17 cellular contexts compared by ENCODE assay signal in the genomic region with DNA sequence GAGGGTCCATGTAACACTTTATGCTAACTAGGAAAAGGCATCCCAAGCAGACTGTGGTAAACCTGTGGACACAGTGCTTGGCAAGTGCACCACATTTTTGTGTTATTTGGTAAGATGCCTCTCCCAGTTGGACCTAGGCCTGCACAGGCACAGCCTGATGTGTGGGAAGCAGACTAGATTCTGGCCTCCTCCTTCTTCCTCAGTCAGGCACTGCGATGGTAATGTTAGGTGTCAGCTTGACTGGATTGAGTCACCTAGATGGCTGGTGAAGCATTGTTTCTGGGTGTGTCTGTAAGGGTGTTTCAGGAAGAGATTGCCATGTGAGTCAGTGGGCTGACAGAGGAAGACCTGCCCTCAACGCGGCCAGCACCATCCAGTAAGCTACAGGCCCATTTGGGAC. TPM values are rescaled to one million over a fixed set of nuclear protein-coding genes. Genes with fewer than 3 reads are reported as not detected.
A peak's percentile ranks its signal among the peaks of the same experiment; 100 is the strongest.
DNase-seq lines count a peak whose midpoint lies in the region; ATAC-seq, FAIRE-seq and TF ChIP-seq lines count a peak whose summit lies in the region.
"Had no signal": no experiment of that assay in that cellular context is flagged by ENCODE, and none has a peak within 500 bp of the region (broad histone marks: within the 10 kb centered on the region; RNA-seq: fewer than 3 reads in every experiment).

No MANE protein-coding gene starts in this region.

- H3K27me3 Mint-ChIP-seq in GM23338 (ENCODE audit: insufficient read depth, low read depth, poor library complexity) = no peaks in the 10 kb centered on the region
- H3K27me3 Mint-ChIP-seq: activated naive CD8-positive, alpha-beta T cell treated with anti-CD3 and anti-CD28 coated beads for 36 hours had no signal

- ATAC-seq in IMR-90 (ENCODE audit: low read depth) (no peak), HG03469 (IDR thresholded peaks at IDR 0.05; ENCODE audit: unreplicated experiment) (no peak), GM23338 (no peak)
- ATAC-seq: naive thymus-derived CD4-positive, alpha-beta T cell; T-cell had no signal

- H3K36me3 ChIP-seq in IMR-90 (ENCODE audit: control insufficient read depth, insufficient read depth, low read length) (no peaks in the 10 kb centered on the region), GM23338 (ENCODE audit: insufficient read depth) (no peaks in the 10 kb centered on the region)

- in situ Hi-C loops in IMR-90 (cut with MboI; ENCODE audit: low sequenced_read_pairs) = no loop called here

- no peaks in the 10 kb centered on the region for H3K79me2 ChIP-seq in GM23338 (replicated peaks; ENCODE audit: insufficient read depth)

- no peak for TF ChIP-seq CTCF in IMR-90 (conservative IDR thresholded peaks at IDR 0.05; ENCODE audit: low read depth, low read length)
- no peak for TF ChIP-seq CTCF in cardiac fibroblast (IDR thresholded peaks at IDR 0.05; ENCODE audit: low read depth, low read length)
- TF ChIP-seq CTCF in GM23338 (conservative IDR thresholded peaks at IDR 0.05; ENCODE audit: low read depth in 2 of 2) = no peak

- dilution Hi-C loops in IMR-90 (cut with HindIII; ENCODE audit: low sequenced_read_pairs, unreplicated experiment) = no loop called here

- no peak overlapping the region for H3K4me2 ChIP-seq in IMR-90 (ENCODE audit: low read depth, low read length)
- no peak overlapping the region for H3K4me2 ChIP-seq in GM23338

- no TSS peak for BruUV-seq in IMR-90 (replicated peaks; lab: Mats Ljungman, UMichigan)

- no peak overlapping the region; the same call in 1 of the 2 replicates for H3K14ac ChIP-seq in IMR-90 (replicated peaks; ENCODE audit: low read depth, low read length)

- no peak overlapping the region for H2AK5ac ChIP-seq in IMR-90 (ENCODE audit: low read depth, low read length)

- no peaks in the 10 kb centered on the region; the same call in 2 of the 3 replicates for H3K4me1 Mint-ChIP-seq in GM23338
- H3K4me1 Mint-ChIP-seq: activated naive CD8-positive, alpha-beta T cell treated with anti-CD3 and anti-CD28 coated beads for 36 hours; naive thymus-derived CD4-positive, alpha-beta T cell; T-cell had no signal

- 0 out of 2 replicates have a peak, but pooled peaks cover 2% of the 10 kb centered on the region for H3K9me3 ChIP-seq in IMR-90 (ENCODE audit: control insufficient read depth, insufficient read depth, low read length)

- FAIRE-seq in urothelium cell line (lab: Jason Lieb, UNC) = no peak
- FAIRE-seq: H54 had no signal

- no peaks in the 10 kb centered on the region for H3K9me1 ChIP-seq in IMR-90 (ENCODE audit: insufficient read depth, low read length)

- no peaks in the 10 kb centered on the region; the same call in 1 of the 2 replicates for H3K9me2 ChIP-seq in GM23338 (ENCODE audit: insufficient read depth)

- no peaks in the 10 kb centered on the region; the same call in 1 of the 2 replicates for H3K27me3 ChIP-seq in IMR-90 (ENCODE audit: control insufficient read depth, insufficient read depth, low read length)
- no peaks in the 10 kb centered on the region for H3K27me3 ChIP-seq in GM23338 (ENCODE audit: insufficient read depth)

- no peak overlapping the region for H3K18ac ChIP-seq in IMR-90 (ENCODE audit: low read depth, low read length)

- H4K91ac ChIP-seq in IMR-90 (ENCODE audit: insufficient read depth, low read depth, low read length) = no peak overlapping the region

- no CpG with 5 or more reads among the region's 3 CpGs for WGBS in IMR-90 (ENCODE audit: extremely low coverage in 2 of 2, insufficient read length in 1 of 2), 2 experiments

- DNase-seq in IMR-90 (peak; percentile 46), cardiac fibroblast (ENCODE audit: low read depth in 2 of 2) (peak; percentile 63 to 87), iris pigment epithelial cell (ENCODE audit: low read depth) (peak; percentile 41), urothelium cell line (ENCODE audit: low spot score) (peak; percentile 73), GM23338 (ENCODE audit: low spot score) (no peak)
- no peak for DNase-seq in stimulated activated CD4-positive, alpha-beta T cell treated with anti-CD3 and anti-CD28 coated beads, Interleukin-1b, Interleukin-23, amount 100 ng/mL, for 48 hours
- DNase-seq: activated CD4-positive, CD25-positive, alpha-beta regulatory T cell treated with anti-CD3 and anti-CD28 coated beads, Interleukin-2, amount 50 U/mL, for 72 hours; activated naive CD8-positive, alpha-beta T cell treated with anti-CD3 and anti-CD28 coated beads for 36 hours; CD4-positive, alpha-beta T cell; MV-4-11; naive thymus-derived CD4-positive, alpha-beta T cell; NCI-H2171 treated with DMSO at 0.1 percent for 48 hours; stimulated activated CD4-positive, alpha-beta T cell treated with anti-CD3 and anti-CD28 coated beads, Interleukin-4, amount 100 ng/mL, for 4 hours; stimulated activated naive CD4-positive, alpha-beta T cell; T-cell had no signal

- H3K36me3 Mint-ChIP-seq in GM23338 (ENCODE audit: low read depth) = no peaks in the 10 kb centered on the region; the same call in 2 of the 3 replicates
- H3K36me3 Mint-ChIP-seq: activated naive CD8-positive, alpha-beta T cell treated with anti-CD3 and anti-CD28 coated beads for 36 hours; T-cell had no signal

- peaks cover 3% of the 10 kb centered on the region; the same call in 1 of the 2 replicates for H3K4me1 ChIP-seq in IMR-90 (ENCODE audit: control insufficient read depth, insufficient read depth, low read length)
- no peaks in the 10 kb centered on the region for H3K4me1 ChIP-seq in GM23338 (ENCODE audit: insufficient read depth)

- CTCF ChIA-PET in IMR-90 (lab: Yijun Ruan, JAX) = no interaction called here

- no peak overlapping the region for H2AK9ac ChIP-seq in IMR-90 (replicated peaks; ENCODE audit: low read depth, low read length, poor library complexity)

- no peak overlapping the region for H2BK20ac ChIP-seq in IMR-90 (ENCODE audit: low read depth, low read length)

- TF ChIP-seq POLR2A in IMR-90 (IDR thresholded peaks at IDR 0.05; ENCODE audit: low read depth, low read length) = no peak

- no peak overlapping the region for H2BK15ac ChIP-seq in IMR-90 (ENCODE audit: low read depth, low read length)

- POLR2A ChIA-PET in IMR-90 (lab: Charles Lee; ENCODE audit: unreplicated experiment) = no interaction called here

- H3K4me3 ChIP-seq in IMR-90 (ENCODE audit: insufficient read depth, low read depth, low read length) (no peak overlapping the region), cardiac fibroblast (replicated peaks in 1 of 2; ENCODE audit: low read depth in 2 of 2, low read length in 2 of 2) (no peak overlapping the region), GM23338 (no peak overlapping the region)

- H3K27ac Mint-ChIP-seq in GM23338 = no peak overlapping the region
- H3K27ac Mint-ChIP-seq: activated naive CD8-positive, alpha-beta T cell treated with anti-CD3 and anti-CD28 coated beads for 36 hours; CD4-positive, alpha-beta T cell; naive thymus-derived CD4-positive, alpha-beta T cell; T-cell had no signal

- H3K27ac ChIP-seq in IMR-90 (ENCODE audit: insufficient read depth, low read length) = no peak overlapping the region
- no peak overlapping the region for H3K27ac ChIP-seq in GM23338 (ENCODE audit: low read depth)

- no peak overlapping the region for H3K56ac ChIP-seq in IMR-90 (ENCODE audit: extremely low read depth, insufficient read depth, low read length)

- H4K8ac ChIP-seq in IMR-90 (ENCODE audit: low read depth in 2 of 2, low read length in 2 of 2) = no peak overlapping the region

- no peaks in the 10 kb centered on the region for H4K20me1 ChIP-seq in IMR-90 (ENCODE audit: insufficient read depth, low read length)
- no peaks in the 10 kb centered on the region for H4K20me1 ChIP-seq in GM23338 (replicated peaks; ENCODE audit: insufficient read depth)

- no peaks in the 10 kb centered on the region for H3K79me1 ChIP-seq in IMR-90 (ENCODE audit: low read depth in 1 of 2, low read length in 2 of 2)

- no peaks in the 10 kb centered on the region for H3K9me3 Mint-ChIP-seq in GM23338
- H3K9me3 Mint-ChIP-seq: activated naive CD8-positive, alpha-beta T cell treated with anti-CD3 and anti-CD28 coated beads for 36 hours; CD4-positive, alpha-beta T cell had no signal

- intact Hi-C loops in IMR-90 (cut with micrococcal nuclease) = loop anchor here (10.0 kb wide), 1 partner anchor 1014 kb away; no protein-coding TSS in a partner anchor

- no peak overlapping the region for H3K9ac ChIP-seq in IMR-90 (ENCODE audit: low read depth, low read length)

- no peak overlapping the region for H3K4me3 Mint-ChIP-seq in GM23338
- H3K4me3 Mint-ChIP-seq: activated naive CD8-positive, alpha-beta T cell treated with anti-CD3 and anti-CD28 coated beads for 36 hours; CD4-positive, alpha-beta T cell; naive thymus-derived CD4-positive, alpha-beta T cell; T-cell had no signal

- TF ChIP-seq RAD21 in IMR-90 (IDR thresholded peaks at IDR 0.05; ENCODE audit: low read length) = no peak

- no peak overlapping the region for H2BK120ac ChIP-seq in IMR-90 (ENCODE audit: low read depth, low read length)

- no peak overlapping the region for H3K4ac ChIP-seq in IMR-90 (ENCODE audit: low read depth, low read length)

- H2BK5ac ChIP-seq in IMR-90 (ENCODE audit: low read depth, low read length, poor library complexity, severe bottlenecking) = no peak overlapping the region

- no peaks in the 10 kb centered on the region for H3F3A ChIP-seq in GM23338 (replicated peaks; ENCODE audit: low read depth)

- no peak overlapping the region for H2AFZ ChIP-seq in IMR-90 (replicated peaks; ENCODE audit: low read length, poor library complexity)
- no peak overlapping the region for H2AFZ ChIP-seq in GM23338

- H3K23ac ChIP-seq in IMR-90 (ENCODE audit: low read depth, low read length) = no peak overlapping the region

- no peak overlapping the region for H4K5ac ChIP-seq in IMR-90 (ENCODE audit: low read depth, low read length)

TF ChIP-seq in IMR-90, 13 proteins besides CTCF, POLR2A, EP300 and RAD21 (continues in another document):
- TF ChIP-seq MAZ (IDR thresholded peaks at IDR 0.05; ENCODE audit: borderline replicate concordance, low read depth, low read length) = no peak
- no peak for TF ChIP-seq MXI1 (IDR thresholded peaks at IDR 0.05; ENCODE audit: borderline replicate concordance, low read depth, low read length)
- no peak for TF ChIP-seq MAFK (IDR thresholded peaks at IDR 0.05; ENCODE audit: low read depth, low read length)

TF ChIP-seq in GM23338, 12 proteins besides CTCF, POLR2A, EP300 and RAD21 (continues in another document):
- TF ChIP-seq POLR2AphosphoS5 (IDR thresholded peaks at IDR 0.05; ENCODE audit: low read depth) (no peak), STAT1 (IDR thresholded peaks at IDR 0.05; ENCODE audit: unreplicated experiment) (no peak)

RNA-seq across cellular contexts. Expression of a gene that starts 25.3 kb away (rescaled TPM):
- total RNA-seq in IMR-90 (2012; rRNA removed) = 7.8 and 9.5 TPM in 2 replicates
- 33.9 and 45.1 TPM in 2 replicates for polyA plus RNA-seq in IMR-90 (2012; rRNA removed)
- polyA plus RNA-seq in IMR-90 (2012; cell fraction: cytosol; rRNA removed) = 15.1 and 28.6 TPM in 2 replicates
- 27.1 and 30.8 TPM in 2 replicates for polyA plus RNA-seq in IMR-90 (2012; cell fraction: nucleus; rRNA removed; ENCODE audit: low replicate concordance)
- total RNA-seq in GM23338 (2014; rRNA removed; shearing (Covaris generic)) = 0.17 TPM in 1 of 2 replicates, not detected in the other
- polyA plus RNA-seq in GM23338 (2016; fragmentation: Nextera tagmentation; extraction: Ambion mirVana) = not detected in 2 replicates
- total RNA-seq: activated naive CD8-positive, alpha-beta T cell treated with anti-CD3 and anti-CD28 coated beads for 36 hours; CD4-positive, alpha-beta T cell; naive thymus-derived CD4-positive, alpha-beta T cell; T-cell had no signal
- polyA plus RNA-seq: naive thymus-derived CD4-positive, alpha-beta T cell had no signal

Comparison
In these comparisons a context has a peak if more than half of its experiments do, and no peak if none do; other contexts are left out.
1. DNase-seq: peak in IMR-90 (single experiment), cardiac fibroblast (2 of 2), iris pigment epithelial cell (single experiment) and urothelium cell line (single experiment); none in GM23338 (single experiment) and stimulated activated CD4-positive, alpha-beta T cell treated with anti-CD3 and anti-CD28 coated beads, Interleukin-1b, Interleukin-23, amount 100 ng/mL, for 48 hours (single experiment).